39 cellular contexts compared by ENCODE assay signal in the genomic region with DNA sequence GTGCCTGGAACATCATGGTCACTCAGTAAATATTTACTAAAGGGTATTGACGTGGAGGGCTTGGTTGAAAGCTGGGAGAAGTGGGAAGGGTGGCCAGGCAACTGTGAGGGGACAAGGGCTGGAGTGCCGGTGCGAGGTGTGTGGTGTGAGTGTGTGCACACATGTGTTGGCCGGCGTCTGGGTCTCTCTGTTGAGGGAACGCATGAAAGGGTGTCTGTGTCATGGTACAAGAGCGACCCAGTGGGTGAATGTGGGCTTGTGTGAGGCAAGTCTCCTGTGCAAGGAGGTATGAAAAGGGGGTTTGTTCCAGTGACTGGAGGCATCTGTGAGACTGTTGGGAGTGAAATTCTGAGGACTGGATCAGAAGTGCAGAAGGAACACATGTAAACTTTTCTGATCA. TPM values are rescaled to one million over a fixed set of nuclear protein-coding genes. Genes with fewer than 3 reads are reported as not detected.
"Had no signal": no experiment of that assay in that cellular context is flagged by ENCODE, and none has a peak within 500 bp of the region (broad histone marks: within the 10 kb centered on the region; RNA-seq: fewer than 3 reads in every experiment).

No MANE protein-coding gene starts in this region.

- H3K27ac ChIP-seq: adrenal gland, cardiac muscle cell, VCaP had no signal

- H3K9me3 Mint-ChIP-seq: activated B cell treated with CpG ODN at 0.5 μM for 24 hours; activated CD8-positive, alpha-beta T cell treated with anti-CD3 and anti-CD28 coated beads for 36 hours; activated naive CD8-positive, alpha-beta T cell treated with anti-CD3 and anti-CD28 coated beads for 36 hours; activated T-helper 1 cell treated with anti-CD3 and anti-CD28 coated beads, Interleukin-12 subunit alpha, Interleukin-12 subunit beta, Interleukin-2, Interleukin-4 antibody, amounts not matched to agents 30 ng/mL and 10 ng/mL and 1 ng/mL, durations not matched to agents 14 hours and 24 hours and 36 hours; activated T-helper 17 cell treated with anti-CD3 and anti-CD28 coated beads, Interleukin-2, amount 50 U/mL, for 72 hours; central memory CD8-positive, alpha-beta T cell had no signal

- H3K4me3 Mint-ChIP-seq: activated B cell treated with CpG ODN at 0.5 μM for 24 hours; activated CD4-positive, alpha-beta memory T cell treated with anti-CD3 and anti-CD28 coated beads for 36 hours; activated CD4-positive, alpha-beta T cell treated with anti-CD3 and anti-CD28 coated beads, Interleukin-2, amount 10 ng/mL, durations not matched to agents 24 days and 14 days; activated CD8-positive, alpha-beta T cell treated with anti-CD3 and anti-CD28 coated beads for 36 hours; activated naive CD4-positive, alpha-beta T cell treated with anti-CD3 and anti-CD28 coated beads for 36 hours; activated naive CD8-positive, alpha-beta T cell treated with anti-CD3 and anti-CD28 coated beads for 36 hours; activated T-cell treated with anti-CD3 and anti-CD28 coated beads, Interleukin-2, amount 50 U/mL, for 4 hours; activated T-cell treated with anti-CD3 and anti-CD28 coated beads, Interleukin-2, amount 50 U/mL, for 72 hours; activated T-helper 1 cell treated with anti-CD3 and anti-CD28 coated beads, Interleukin-12 subunit alpha, Interleukin-12 subunit beta, Interleukin-2, Interleukin-4 antibody, amounts not matched to agents 30 ng/mL and 10 ng/mL and 1 ng/mL, durations not matched to agents 14 hours and 24 hours and 36 hours; activated T-helper 17 cell treated with anti-CD3 and anti-CD28 coated beads, Interleukin-2, amount 50 U/mL, for 72 hours; brain; central memory CD8-positive, alpha-beta T cell; T-helper 1 cell treated with Interleukin-12 subunit alpha and Interleukin-12 subunit beta and Interleukin-4 antibody, amounts not matched to agents 30 μg/mL and 1 μg/mL, for 36 hours; T-helper 2 cell treated with Interferon-gamma antibody and Interleukin-4, amounts not matched to agents 5 μg/mL and 100 μg/mL, for 36 hours had no signal

- DNase-seq: activated B cell treated with CpG ODN at 0.5 μM for 24 hours; activated CD4-positive, alpha-beta memory T cell treated with anti-CD3 and anti-CD28 coated beads for 36 hours; activated CD4-positive, alpha-beta T cell treated with anti-CD3 and anti-CD28 coated beads for 4 hours; activated CD4-positive, alpha-beta T cell treated with anti-CD3 and anti-CD28 coated beads, Interleukin-2, amount 10 ng/mL, durations not matched to agents 24 days and 14 days; activated CD4-positive, alpha-beta T cell treated with anti-CD3 and anti-CD28 coated beads, Interleukin-2, amount 50 U/mL, for 1 hour; activated CD4-positive, alpha-beta T cell treated with anti-CD3 and anti-CD28 coated beads, Interleukin-2, amount 50 U/mL, for 4 hours; activated CD4-positive, CD25-positive, alpha-beta regulatory T cell treated with anti-CD3 and anti-CD28 coated beads, Interleukin-2, amount 50 U/mL, for 72 hours; activated CD8-positive, alpha-beta memory T cell treated with anti-CD3 and anti-CD28 coated beads, Interleukin-2, amount 50 U/mL, for 4 hours; activated CD8-positive, alpha-beta T cell treated with anti-CD3 and anti-CD28 coated beads for 36 hours; activated effector memory CD4-positive, alpha-beta T cell treated with anti-CD3 and anti-CD28 coated beads, Interleukin-2, amount 50 U/mL, for 16 hours; activated gamma-delta T cell treated with Interleukin-2 at 50 U/mL for 16 hours; activated naive CD4-positive, alpha-beta T cell; activated naive CD4-positive, alpha-beta T cell treated with anti-CD3 and anti-CD28 coated beads for 36 hours; activated naive CD4-positive, alpha-beta T cell treated with anti-CD3 and anti-CD28 coated beads, Interleukin-2, amount 50 U/mL, for 16 hours; activated naive CD8-positive, alpha-beta T cell treated with anti-CD3 and anti-CD28 coated beads for 36 hours; activated T-cell treated with anti-CD3 and anti-CD28 coated beads for 4 hours; activated T-cell treated with anti-CD3 and anti-CD28 coated beads, Interleukin-2, amount 50 U/mL, for 1 hour; activated T-cell treated with anti-CD3 and anti-CD28 coated beads, Interleukin-2, amount 50 U/mL, for 4 hours; activated T-cell treated with anti-CD3 and anti-CD28 coated beads, Interleukin-2, amount 50 U/mL, for 72 hours; adrenal gland; amniotic stem cell; aorta; caudate nucleus; cerebellar nuclear complex; T-helper 2 cell; T-helper 9 cell had no signal

- H3K27ac Mint-ChIP-seq: activated B cell treated with CpG ODN at 0.5 μM for 24 hours; activated CD4-positive, alpha-beta memory T cell treated with anti-CD3 and anti-CD28 coated beads for 36 hours; activated CD4-positive, alpha-beta T cell treated with anti-CD3 and anti-CD28 coated beads, Interleukin-2, amount 10 ng/mL, durations not matched to agents 24 days and 14 days; activated CD8-positive, alpha-beta T cell treated with anti-CD3 and anti-CD28 coated beads for 36 hours; activated naive CD4-positive, alpha-beta T cell treated with anti-CD3 and anti-CD28 coated beads for 36 hours; activated naive CD4-positive, alpha-beta T cell treated with anti-CD3 and anti-CD28 coated beads, Interleukin-2, amount 50 U/mL, for 72 hours; activated naive CD8-positive, alpha-beta T cell treated with anti-CD3 and anti-CD28 coated beads for 36 hours; activated T-cell treated with anti-CD3 and anti-CD28 coated beads, Interleukin-2, amount 50 U/mL, for 72 hours; activated T-helper 1 cell treated with anti-CD3 and anti-CD28 coated beads, Interleukin-12 subunit alpha, Interleukin-12 subunit beta, Interleukin-2, Interleukin-4 antibody, amounts not matched to agents 30 ng/mL and 10 ng/mL and 1 ng/mL, durations not matched to agents 14 hours and 24 hours and 36 hours; activated T-helper 17 cell treated with anti-CD3 and anti-CD28 coated beads, Interleukin-2, amount 50 U/mL, for 72 hours; brain; T-helper 1 cell treated with Interleukin-12 subunit alpha and Interleukin-12 subunit beta and Interleukin-4 antibody, amounts not matched to agents 30 μg/mL and 1 μg/mL, for 36 hours; T-helper 2 cell treated with Interferon-gamma antibody and Interleukin-4, amounts not matched to agents 5 μg/mL and 100 μg/mL, for 36 hours had no signal

- H3K4me1 Mint-ChIP-seq: activated B cell treated with CpG ODN at 0.5 μM for 24 hours; activated CD4-positive, alpha-beta T cell treated with anti-CD3 and anti-CD28 coated beads, Interleukin-2, amount 10 ng/mL, durations not matched to agents 24 days and 14 days; activated naive CD8-positive, alpha-beta T cell treated with anti-CD3 and anti-CD28 coated beads for 36 hours; activated T-helper 17 cell treated with anti-CD3 and anti-CD28 coated beads, Interleukin-2, amount 50 U/mL, for 72 hours; central memory CD8-positive, alpha-beta T cell had no signal

- H3K4me1 ChIP-seq: adrenal gland had no signal

- H3K36me3 ChIP-seq: adrenal gland, cardiac muscle cell had no signal

- H3K27me3 ChIP-seq: adrenal gland, cardiac muscle cell had no signal

- H3K36me3 Mint-ChIP-seq: activated CD4-positive, alpha-beta memory T cell treated with anti-CD3 and anti-CD28 coated beads for 36 hours; activated naive CD8-positive, alpha-beta T cell treated with anti-CD3 and anti-CD28 coated beads for 36 hours; brain had no signal

- H3K9me3 ChIP-seq: adrenal gland had no signal

- H3K4me3 ChIP-seq: adrenal gland, cardiac muscle cell had no signal

RNA-seq across cellular contexts. Expression of a gene that starts 29.4 kb away (rescaled TPM):
- total RNA-seq: activated B cell treated with CpG ODN at 0.5 μM for 24 hours; activated CD4-positive, alpha-beta memory T cell treated with anti-CD3 and anti-CD28 coated beads for 36 hours; activated CD4-positive, alpha-beta T cell treated with anti-CD3 and anti-CD28 coated beads, Interleukin-2, amount 10 ng/mL, durations not matched to agents 24 days and 14 days; activated CD8-positive, alpha-beta memory T cell treated with anti-CD3 and anti-CD28 coated beads for 36 hours; activated CD8-positive, alpha-beta T cell treated with anti-CD3 and anti-CD28 coated beads for 36 hours; activated naive CD4-positive, alpha-beta T cell treated with anti-CD3 and anti-CD28 coated beads for 36 hours; activated naive CD4-positive, alpha-beta T cell treated with anti-CD3 and anti-CD28 coated beads, Interleukin-2, amount 50 U/mL, for 72 hours; activated naive CD8-positive, alpha-beta T cell treated with anti-CD3 and anti-CD28 coated beads for 36 hours; activated T-cell treated with anti-CD3 and anti-CD28 coated beads, Interleukin-2, amount 50 U/mL, for 4 hours; activated T-cell treated with anti-CD3 and anti-CD28 coated beads, Interleukin-2, amount 50 U/mL, for 72 hours; activated T-helper 1 cell treated with anti-CD3 and anti-CD28 coated beads, Interleukin-12 subunit alpha, Interleukin-12 subunit beta, Interleukin-2, Interleukin-4 antibody, amounts not matched to agents 30 ng/mL and 10 ng/mL and 1 ng/mL, durations not matched to agents 14 hours and 24 hours and 36 hours; activated T-helper 17 cell treated with anti-CD3 and anti-CD28 coated beads, Interleukin-2, amount 50 U/mL, for 72 hours; adrenal gland; aorta; astrocyte; bronchial epithelial cell; cardiac muscle cell; chondrocyte had no signal
- polyA plus RNA-seq: adrenal gland, aorta, cardiac muscle cell had no signal
